Comparison of ENCODE assay signal across 9 cellular contexts in genomic region chrY:14523881-14524245, GRCh38. TPM values are rescaled to one million over a fixed set of nuclear protein-coding genes. Genes with fewer than 3 reads are reported as not detected.
DNase-seq lines count a peak whose midpoint lies in the region; ATAC-seq and TF ChIP-seq lines count a peak whose summit lies in the region.
"Had no signal": no experiment of that assay in that cellular context is flagged by ENCODE, and none has a peak within 500 bp of the region (broad histone marks: within the 10 kb centered on the region; RNA-seq: fewer than 3 reads in every experiment).

No MANE protein-coding gene starts in this region.

- H3K36me3 ChIP-seq in left ventricle myocardium inferior (no peaks in the 10 kb centered on the region), iPS DF 6.9 (ENCODE audit: control insufficient read depth, insufficient read depth, low read length) (no peaks in the 10 kb centered on the region), tibial artery (no peaks in the 10 kb centered on the region), breast epithelium (no peaks in the 10 kb centered on the region)

- no peak for TF ChIP-seq CTCF in left ventricle myocardium inferior (IDR thresholded peaks at IDR 0.05; ENCODE audit: borderline replicate concordance)
- no peak for TF ChIP-seq CTCF in tibial artery (IDR thresholded peaks at IDR 0.05)
- TF ChIP-seq CTCF in breast epithelium (IDR thresholded peaks at IDR 0.05) = no peak

- peaks cover 14% of the 10 kb centered on the region for H3K27me3 Mint-ChIP-seq in T-helper 17 cell

- H3K27ac Mint-ChIP-seq in T-helper 17 cell = no peak overlapping the region

- no CpG with 5 or more reads among the region's 21 CpGs for WGBS in iPS DF 6.9 (ENCODE audit: insufficient coverage, insufficient read length)

- ATAC-seq in T-helper 17 cell = no peak

- no peak for TF ChIP-seq POLR2A in breast epithelium (IDR thresholded peaks at IDR 0.05)

- H3K4me3 ChIP-seq in left ventricle myocardium inferior (peak overlapping the region; percentile 60), iPS DF 6.9 (ENCODE audit: low read length) (peak overlapping the region; percentile 61; the same call in 1 of the 2 replicates), tibial artery (peak overlapping the region; percentile 52 to 57), breast epithelium (peak overlapping the region in 1 of 3 donors; percentile 51)

- peak overlapping the region; percentile 86 for H3K4me3 Mint-ChIP-seq in T-helper 17 cell

- H3K27ac ChIP-seq in left ventricle myocardium inferior (replicated peaks) = no peak overlapping the region
- no peak overlapping the region for H3K27ac ChIP-seq in iPS DF 6.9 (ENCODE audit: low read length)
- H3K27ac ChIP-seq in tibial artery = peak overlapping the region; percentile 45 to 52
- H3K27ac ChIP-seq in breast epithelium = no peak overlapping the region

- intact Hi-C loops in left ventricle myocardium inferior (cut with micrococcal nuclease) = no loop called here
- intact Hi-C loops in cardiac septum (cut with DNase I) = no loop called here
- intact Hi-C loops in tibial artery (cut with DNase I; ENCODE audit: low total_unique reads) = no loop called here
- intact Hi-C loops in breast epithelium (cut with DNase I; ENCODE audit: low total_unique reads) = no loop called here

- H3K27me3 ChIP-seq in left ventricle myocardium inferior (ENCODE audit: low read depth) (peaks cover 29% of the 10 kb centered on the region), iPS DF 6.9 (ENCODE audit: control insufficient read depth, insufficient read depth, low read length) (no peaks in the 10 kb centered on the region), tibial artery (no peaks in the 10 kb centered on the region), breast epithelium (no peaks in the 10 kb centered on the region)

- no peaks in the 10 kb centered on the region for H3K4me1 ChIP-seq in left ventricle myocardium inferior
- no peaks in the 10 kb centered on the region for H3K4me1 ChIP-seq in iPS DF 6.9 (ENCODE audit: control insufficient read depth, insufficient read depth, low read length)
- H3K4me1 ChIP-seq in tibial artery = no peaks in the 10 kb centered on the region
- H3K4me1 ChIP-seq in breast epithelium = no peaks in the 10 kb centered on the region

- peaks cover 5% of the 10 kb centered on the region for H3K4me1 Mint-ChIP-seq in T-helper 17 cell

- no peaks in the 10 kb centered on the region for H3K9me3 ChIP-seq in left ventricle myocardium inferior (replicated peaks)
- no peaks in the 10 kb centered on the region for H3K9me3 ChIP-seq in T-helper 17 cell (ENCODE audit: control insufficient read depth, low read length, poor library complexity, severe bottlenecking)
- H3K9me3 ChIP-seq in iPS DF 6.9 (ENCODE audit: control insufficient read depth, insufficient read depth, low read length) = no peaks in the 10 kb centered on the region
- no peaks in the 10 kb centered on the region for H3K9me3 ChIP-seq in tibial artery
- H3K9me3 ChIP-seq in breast epithelium = no peaks in the 10 kb centered on the region

- no peak for DNase-seq in left ventricle myocardium inferior
- DNase-seq in cardiac septum (ENCODE audit: low spot score) = no peak
- DNase-seq in T-helper 17 cell = no peak
- no peak for DNase-seq in iPS DF 6.9 (ENCODE audit: low read depth, low spot score)
- DNase-seq in tibial artery = no peak
- DNase-seq in breast epithelium (ENCODE audit: low spot score in 2 of 2) = no peak
- no peak for DNase-seq in DMS53 treated with DMSO at 0.1 percent for 48 hours (lab: John Stamatoyannopoulos, UW; ENCODE audit: unreplicated experiment)
- no peak for DNase-seq in NCI-H1092 treated with DMSO at 0.1 percent for 48 hours (lab: John Stamatoyannopoulos, UW)
- DNase-seq: activated gamma-delta T cell had no signal

- no peaks in the 10 kb centered on the region for H3K36me3 Mint-ChIP-seq in T-helper 17 cell (ENCODE audit: low read depth)

RNA-seq across cellular contexts. Expression of gene NLGN4Y, which starts 0.5 kb away (rescaled TPM):
- 0.16 TPM for total RNA-seq in left ventricle myocardium inferior
- not detected for total RNA-seq in cardiac septum
- 1 to 10 TPM; 1.6 TPM for total RNA-seq in T-helper 17 cell
- 10 to 100 TPM in 1 of 3 donors, under 1 TPM in 1, not detected in 1; 0.15 to 20.3 TPM for total RNA-seq in breast epithelium

Comparison
In these comparisons a context has a peak if more than half of its experiments do, and no peak if none do; other contexts are left out.
1. H3K27ac ChIP-seq: peak in tibial artery (2 of 2); none in left ventricle myocardium inferior (single experiment), iPS DF 6.9 (single experiment) and breast epithelium (0 of 2).